1 cellular context compared by ENCODE assay signal in genomic region chr11:60477035-60477445, GRCh38.
TF ChIP-seq lines count a peak whose summit lies in the region.

No MANE protein-coding gene starts in this region.

TF ChIP-seq in GM12878, 131 proteins besides CTCF, POLR2A, EP300 and RAD21 (continues in another document):
- no peak for TF ChIP-seq PAX5 (IDR thresholded peaks at IDR 0.05; ENCODE audit: borderline replicate concordance, low read depth, low read length)
- TF ChIP-seq RBBP5 (conservative IDR thresholded peaks at IDR 0.05) = no peak
- no peak for TF ChIP-seq CEBPZ (IDR thresholded peaks at IDR 0.05; ENCODE audit: low read depth, low read length)
- TF ChIP-seq SMAD1 (IDR thresholded peaks at IDR 0.05; ENCODE audit: low read depth, partially characterized antibody) = no peak
- TF ChIP-seq, protein P1, sequence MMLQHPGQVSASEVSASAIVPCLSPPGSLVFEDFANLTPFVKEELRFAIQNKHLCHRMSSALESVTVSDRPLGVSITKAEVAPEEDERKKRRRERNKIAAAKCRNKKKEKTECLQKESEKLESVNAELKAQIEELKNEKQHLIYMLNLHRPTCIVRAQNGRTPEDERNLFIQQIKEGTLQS (IDR thresholded peaks at IDR 0.05; ENCODE audit: borderline replicate concordance, extremely low read depth, low read depth, low read length) = no peak
- TF ChIP-seq SP1 (IDR thresholded peaks at IDR 0.05; ENCODE audit: low read depth, low read length) = no peak
- no peak for TF ChIP-seq EZH2 (IDR thresholded peaks at IDR 0.05; ENCODE audit: borderline replicate concordance, control insufficient read depth, low read depth, low read length)
- no peak for TF ChIP-seq RCOR1 (conservative IDR thresholded peaks at IDR 0.05; ENCODE audit: low read depth, low read length)
- no peak for TF ChIP-seq USF1 (IDR thresholded peaks at IDR 0.05; ENCODE audit: borderline replicate concordance, extremely low read length, insufficient read depth, low read depth, low read length)
- TF ChIP-seq CBFB (IDR thresholded peaks at IDR 0.05; ENCODE audit: low read depth) = no peak
- TF ChIP-seq, protein P2, sequence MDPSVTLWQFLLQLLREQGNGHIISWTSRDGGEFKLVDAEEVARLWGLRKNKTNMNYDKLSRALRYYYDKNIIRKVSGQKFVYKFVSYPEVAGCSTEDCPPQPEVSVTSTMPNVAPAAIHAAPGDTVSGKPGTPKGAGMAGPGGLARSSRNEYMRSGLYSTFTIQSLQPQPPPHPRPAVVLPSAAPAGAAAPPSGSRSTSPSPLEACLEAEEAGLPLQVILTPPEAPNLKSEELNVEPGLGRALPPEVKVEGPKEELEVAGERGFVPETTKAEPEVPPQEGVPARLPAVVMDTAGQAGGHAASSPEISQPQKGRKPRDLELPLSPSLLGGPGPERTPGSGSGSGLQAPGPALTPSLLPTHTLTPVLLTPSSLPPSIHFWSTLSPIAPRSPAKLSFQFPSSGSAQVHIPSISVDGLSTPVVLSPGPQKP (IDR thresholded peaks at IDR 0.05; ENCODE audit: low read depth, low read length) = no peak
- TF ChIP-seq TCF3 (IDR thresholded peaks at IDR 0.05; ENCODE audit: borderline replicate concordance, insufficient read depth, low read depth, low read length) = peak; percentile 92; the same call in 1 of the 2 replicates
- TF ChIP-seq, protein P3, sequence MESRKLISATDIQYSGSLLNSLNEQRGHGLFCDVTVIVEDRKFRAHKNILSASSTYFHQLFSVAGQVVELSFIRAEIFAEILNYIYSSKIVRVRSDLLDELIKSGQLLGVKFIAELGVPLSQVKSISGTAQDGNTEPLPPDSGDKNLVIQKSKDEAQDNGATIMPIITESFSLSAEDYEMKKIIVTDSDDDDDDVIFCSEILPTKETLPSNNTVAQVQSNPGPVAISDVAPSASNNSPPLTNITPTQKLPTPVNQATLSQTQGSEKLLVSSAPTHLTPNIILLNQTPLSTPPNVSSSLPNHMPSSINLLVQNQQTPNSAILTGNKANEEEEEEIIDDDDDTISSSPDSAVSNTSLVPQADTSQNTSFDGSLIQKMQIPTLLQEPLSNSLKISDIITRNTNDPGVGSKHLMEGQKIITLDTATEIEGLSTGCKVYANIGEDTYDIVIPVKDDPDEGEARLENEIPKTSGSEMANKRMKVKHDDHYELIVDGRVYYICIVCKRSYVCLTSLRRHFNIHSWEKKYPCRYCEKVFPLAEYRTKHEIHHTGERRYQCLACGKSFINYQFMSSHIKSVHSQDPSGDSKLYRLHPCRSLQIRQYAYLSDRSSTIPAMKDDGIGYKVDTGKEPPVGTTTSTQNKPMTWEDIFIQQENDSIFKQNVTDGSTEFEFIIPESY (IDR thresholded peaks at IDR 0.05) = no peak
- no peak for TF ChIP-seq PRDM15 (CRISPR knock-in tag; IDR thresholded peaks at IDR 0.05)
- no peak for TF ChIP-seq TBL1XR1 (IDR thresholded peaks at IDR 0.05; ENCODE audit: low read depth, low read length)
- TF ChIP-seq TAF1 (IDR thresholded peaks at IDR 0.05; ENCODE audit: borderline replicate concordance, low read depth, low read length) = no peak
- no peak for TF ChIP-seq JUND (IDR thresholded peaks at IDR 0.05; ENCODE audit: low read depth, low read length)
- no peak for TF ChIP-seq ZNF217 (IDR thresholded peaks at IDR 0.05)
- TF ChIP-seq CHD4 (IDR thresholded peaks at IDR 0.05) = no peak
- TF ChIP-seq SIN3A (IDR thresholded peaks at IDR 0.05; ENCODE audit: low read depth, low read length) = no peak
- peak in 1 of 2 experiments; percentile 61; a peak in 1 of 4 replicates for TF ChIP-seq CEBPB (IDR thresholded peaks at IDR 0.05; ENCODE audit: borderline replicate concordance in 1 of 2, low read depth in 2 of 2, low read length in 2 of 2)
- TF ChIP-seq IKZF2 (IDR thresholded peaks at IDR 0.05) = peak; percentile 33 to 38; a peak in 3 of 4 replicates
- no peak for TF ChIP-seq MEF2B (IDR thresholded peaks at IDR 0.05; ENCODE audit: partially characterized antibody, poor library complexity, severe bottlenecking)
- TF ChIP-seq POU2F2 (IDR thresholded peaks at IDR 0.05; ENCODE audit: borderline replicate concordance, low read depth, low read length) = no peak
- TF ChIP-seq IKZF1 (conservative IDR thresholded peaks at IDR 0.05) = peak; percentile 49
- no peak for TF ChIP-seq HDGF (IDR thresholded peaks at IDR 0.05)
- TF ChIP-seq MXI1 (IDR thresholded peaks at IDR 0.05; ENCODE audit: low read depth, low read length) = no peak
- no peak for TF ChIP-seq SMARCA5 (IDR thresholded peaks at IDR 0.05)
- TF ChIP-seq MTA2 (IDR thresholded peaks at IDR 0.05; ENCODE audit: low read depth) = 0 out of 2 replicates have a peak, but pooled peaks have one; percentile 13
- no peak for TF ChIP-seq SREBF1 (IDR thresholded peaks at IDR 0.05; ENCODE audit: low read length)
- TF ChIP-seq KLF5 (IDR thresholded peaks at IDR 0.05; ENCODE audit: partially characterized antibody) = no peak
- no peak for TF ChIP-seq MYB (IDR thresholded peaks at IDR 0.05; ENCODE audit: borderline replicate concordance, low read depth, low read length)
- TF ChIP-seq RELB (IDR thresholded peaks at IDR 0.05; ENCODE audit: low read depth) = no peak
- TF ChIP-seq, protein P4, sequence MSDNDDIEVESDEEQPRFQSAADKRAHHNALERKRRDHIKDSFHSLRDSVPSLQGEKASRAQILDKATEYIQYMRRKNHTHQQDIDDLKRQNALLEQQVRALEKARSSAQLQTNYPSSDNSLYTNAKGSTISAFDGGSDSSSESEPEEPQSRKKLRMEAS (IDR thresholded peaks at IDR 0.05; ENCODE audit: low read depth, low read length) = no peak
- TF ChIP-seq STAT1 (conservative IDR thresholded peaks at IDR 0.05) = no peak
- TF ChIP-seq, protein P5, sequence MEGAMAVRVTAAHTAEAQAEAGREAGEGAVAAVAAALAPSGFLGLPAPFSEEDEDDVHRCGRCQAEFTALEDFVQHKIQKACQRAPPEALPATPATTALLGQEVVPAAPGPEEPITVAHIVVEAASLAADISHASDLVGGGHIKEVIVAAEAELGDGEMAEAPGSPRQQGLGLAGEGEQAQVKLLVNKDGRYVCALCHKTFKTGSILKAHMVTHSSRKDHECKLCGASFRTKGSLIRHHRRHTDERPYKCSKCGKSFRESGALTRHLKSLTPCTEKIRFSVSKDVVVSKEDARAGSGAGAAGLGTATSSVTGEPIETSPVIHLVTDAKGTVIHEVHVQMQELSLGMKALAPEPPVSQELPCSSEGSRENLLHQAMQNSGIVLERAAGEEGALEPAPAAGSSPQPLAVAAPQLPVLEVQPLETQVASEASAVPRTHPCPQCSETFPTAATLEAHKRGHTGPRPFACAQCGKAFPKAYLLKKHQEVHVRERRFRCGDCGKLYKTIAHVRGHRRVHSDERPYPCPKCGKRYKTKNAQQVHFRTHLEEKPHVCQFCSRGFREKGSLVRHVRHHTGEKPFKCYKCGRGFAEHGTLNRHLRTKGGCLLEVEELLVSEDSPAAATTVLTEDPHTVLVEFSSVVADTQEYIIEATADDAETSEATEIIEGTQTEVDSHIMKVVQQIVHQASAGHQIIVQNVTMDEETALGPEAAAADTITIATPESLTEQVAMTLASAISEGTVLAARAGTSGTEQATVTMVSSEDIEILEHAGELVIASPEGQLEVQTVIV (IDR thresholded peaks at IDR 0.05; ENCODE audit: borderline replicate concordance, partially characterized antibody) = no peak
- no peak for TF ChIP-seq KDM1A (IDR thresholded peaks at IDR 0.05; ENCODE audit: borderline replicate concordance)
- no peak for TF ChIP-seq SUPT20H (IDR thresholded peaks at IDR 0.05; ENCODE audit: borderline replicate concordance, control insufficient read depth, low read depth, low read length)
- TF ChIP-seq, protein P6, sequence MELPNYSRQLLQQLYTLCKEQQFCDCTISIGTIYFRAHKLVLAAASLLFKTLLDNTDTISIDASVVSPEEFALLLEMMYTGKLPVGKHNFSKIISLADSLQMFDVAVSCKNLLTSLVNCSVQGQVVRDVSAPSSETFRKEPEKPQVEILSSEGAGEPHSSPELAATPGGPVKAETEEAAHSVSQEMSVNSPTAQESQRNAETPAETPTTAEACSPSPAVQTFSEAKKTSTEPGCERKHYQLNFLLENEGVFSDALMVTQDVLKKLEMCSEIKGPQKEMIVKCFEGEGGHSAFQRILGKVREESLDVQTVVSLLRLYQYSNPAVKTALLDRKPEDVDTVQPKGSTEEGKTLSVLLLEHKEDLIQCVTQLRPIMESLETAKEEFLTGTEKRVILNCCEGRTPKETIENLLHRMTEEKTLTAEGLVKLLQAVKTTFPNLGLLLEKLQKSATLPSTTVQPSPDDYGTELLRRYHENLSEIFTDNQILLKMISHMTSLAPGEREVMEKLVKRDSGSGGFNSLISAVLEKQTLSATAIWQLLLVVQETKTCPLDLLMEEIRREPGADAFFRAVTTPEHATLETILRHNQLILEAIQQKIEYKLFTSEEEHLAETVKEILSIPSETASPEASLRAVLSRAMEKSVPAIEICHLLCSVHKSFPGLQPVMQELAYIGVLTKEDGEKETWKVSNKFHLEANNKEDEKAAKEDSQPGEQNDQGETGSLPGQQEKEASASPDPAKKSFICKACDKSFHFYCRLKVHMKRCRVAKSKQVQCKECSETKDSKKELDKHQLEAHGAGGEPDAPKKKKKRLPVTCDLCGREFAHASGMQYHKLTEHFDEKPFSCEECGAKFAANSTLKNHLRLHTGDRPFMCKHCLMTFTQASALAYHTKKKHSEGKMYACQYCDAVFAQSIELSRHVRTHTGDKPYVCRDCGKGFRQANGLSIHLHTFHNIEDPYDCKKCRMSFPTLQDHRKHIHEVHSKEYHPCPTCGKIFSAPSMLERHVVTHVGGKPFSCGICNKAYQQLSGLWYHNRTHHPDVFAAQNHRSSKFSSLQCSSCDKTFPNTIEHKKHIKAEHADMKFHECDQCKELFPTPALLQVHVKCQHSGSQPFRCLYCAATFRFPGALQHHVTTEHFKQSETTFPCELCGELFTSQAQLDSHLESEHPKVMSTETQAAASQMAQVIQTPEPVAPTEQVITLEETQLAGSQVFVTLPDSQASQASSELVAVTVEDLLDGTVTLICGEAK (IDR thresholded peaks at IDR 0.05; ENCODE audit: borderline replicate concordance) = peak; percentile 91
- TF ChIP-seq NR2C2 (IDR thresholded peaks at IDR 0.05; ENCODE audit: borderline replicate concordance, control insufficient read depth, insufficient read length, low read depth) = no peak
- no peak for TF ChIP-seq BMI1 (IDR thresholded peaks at IDR 0.05; ENCODE audit: borderline replicate concordance)
- TF ChIP-seq NFYA (IDR thresholded peaks at IDR 0.05; ENCODE audit: borderline replicate concordance, low read depth, low read length) = no peak
- TF ChIP-seq ZNF24 (IDR thresholded peaks at IDR 0.05) = no peak
